In genomic region chr15:40807888-40808194, GRCh38 we compare ENCODE assay signal across 1 cellular context.
TF ChIP-seq lines count a peak whose summit lies in the region.

No MANE protein-coding gene starts in this region.

TF ChIP-seq in HepG2, 621 proteins besides CTCF, POLR2A, EP300 and RAD21:
- TF ChIP-seq ZNF20 (CRISPR knock-in tag; IDR thresholded peaks at IDR 0.05) (0 out of 2 replicates have a peak, but pooled peaks have one; percentile 26), CHD4 (IDR thresholded peaks at IDR 0.05; ENCODE audit: borderline replicate concordance, low read length) (peak; percentile 82; the same call in 1 of the 2 replicates), HNF4A (CRISPR knock-in tag; IDR thresholded peaks at IDR 0.05) (0 out of 2 replicates have a peak, but pooled peaks have one; percentile 0), RCOR2 (CRISPR knock-in tag; IDR thresholded peaks at IDR 0.05) (peak; percentile 47; the same call in 1 of the 2 replicates), ARNT2 (CRISPR knock-in tag; IDR thresholded peaks at IDR 0.05; ENCODE audit: low read depth) (0 out of 2 replicates have a peak, but pooled peaks have one; percentile 8), ZMYM3 (CRISPR knock-in tag; IDR thresholded peaks at IDR 0.05) (peak; percentile 83), ZNF773 (CRISPR knock-in tag; IDR thresholded peaks at IDR 0.05; ENCODE audit: borderline replicate concordance) (0 out of 2 replicates have a peak, but pooled peaks have one; percentile 2), ZBTB46 (CRISPR knock-in tag; IDR thresholded peaks at IDR 0.05; ENCODE audit: borderline replicate concordance) (0 out of 2 replicates have a peak, but pooled peaks have one; percentile 19), KDM1A (CRISPR knock-in tag; IDR thresholded peaks at IDR 0.05) (peak; percentile 36; the same call in 1 of the 2 replicates), ZFP37 (CRISPR knock-in tag; IDR thresholded peaks at IDR 0.05; ENCODE audit: borderline replicate concordance) (0 out of 2 replicates have a peak, but pooled peaks have one; percentile 2), E2F2 (CRISPR knock-in tag; IDR thresholded peaks at IDR 0.05; ENCODE audit: borderline replicate concordance) (peak; percentile 55; the same call in 1 of the 2 replicates), STAT5B (CRISPR knock-in tag; IDR thresholded peaks at IDR 0.05) (0 out of 2 replicates have a peak, but pooled peaks have one; percentile 6), ZNF782 (CRISPR knock-in tag; IDR thresholded peaks at IDR 0.05; ENCODE audit: borderline replicate concordance) (no peak), PBX3 (CRISPR knock-in tag; IDR thresholded peaks at IDR 0.05; ENCODE audit: borderline replicate concordance) (no peak), ZNF629 (CRISPR knock-in tag; conservative IDR thresholded peaks at IDR 0.05) (peak; percentile 95), MED8 (CRISPR knock-in tag; IDR thresholded peaks at IDR 0.05; ENCODE audit: insufficient replicate concordance) (peak; percentile 32), ATF6 (CRISPR knock-in tag; conservative IDR thresholded peaks at IDR 0.05) (no peak), ZNF580 (CRISPR knock-in tag; IDR thresholded peaks at IDR 0.05; ENCODE audit: borderline replicate concordance, low read depth) (no peak), ZNF607 (CRISPR knock-in tag; IDR thresholded peaks at IDR 0.05; ENCODE audit: borderline replicate concordance) (peak; percentile 38; the same call in 1 of the 2 replicates), ADNP (CRISPR knock-in tag; IDR thresholded peaks at IDR 0.05) (0 out of 2 replicates have a peak, but pooled peaks have one; percentile 22), ZFP82 (CRISPR knock-in tag; IDR thresholded peaks at IDR 0.05; ENCODE audit: borderline replicate concordance) (no peak), ZNF776 (CRISPR knock-in tag; IDR thresholded peaks at IDR 0.05) (peak; percentile 13; the same call in 1 of the 2 replicates)
